In genomic region chr11:64850979-64851567, GRCh38 we compare ENCODE assay signal across 8 cellular contexts. TPM values are rescaled to one million over a fixed set of nuclear protein-coding genes. Genes with fewer than 3 reads are reported as not detected.
DNase-seq lines count a peak whose midpoint lies in the region; ATAC-seq, FAIRE-seq and TF ChIP-seq lines count a peak whose summit lies in the region.

No MANE protein-coding gene starts in this region.

- peak in 3 of 5 donors; percentile 52 to 84 (median 62) for DNase-seq in CD4-positive, alpha-beta memory T cell
- peak; percentile 49 for DNase-seq in activated CD4-positive, alpha-beta T cell treated with anti-CD3 and anti-CD28 coated beads, Interleukin-2, amount 10 ng/mL, durations not matched to agents 7 days and 5 days
- DNase-seq in lower lobe of right lung, result no peak
- no peak for DNase-seq in sciatic nerve (ENCODE audit: low spot score)
- no peak for DNase-seq in anterior cingulate cortex (lab: John Stamatoyannopoulos, UW)
- no peak for DNase-seq in urothelium cell line (ENCODE audit: low spot score)

- no peak for TF ChIP-seq CTCF in lower lobe of right lung (IDR thresholded peaks at IDR 0.05)

- no peaks in the 10 kb centered on the region for H3K9me3 Mint-ChIP-seq in CD4-positive, alpha-beta memory T cell
- no peaks in the 10 kb centered on the region for H3K9me3 Mint-ChIP-seq in activated CD4-positive, alpha-beta T cell treated with anti-CD3 and anti-CD28 coated beads, Interleukin-2, amount 10 ng/mL, durations not matched to agents 7 days and 5 days

- peaks cover 27% of the 10 kb centered on the region for H3K36me3 ChIP-seq in CD4-positive, alpha-beta memory T cell (ENCODE audit: insufficient read depth, low read length)
- peaks cover 16% of the 10 kb centered on the region for H3K36me3 ChIP-seq in lower lobe of right lung

- peak overlapping the region; percentile 70 for H3K27ac ChIP-seq in CD4-positive, alpha-beta memory T cell (ENCODE audit: low read depth, low read length)
- H3K27ac ChIP-seq in lower lobe of right lung, result peak overlapping the region; percentile 71

- intact Hi-C loops in CD4-positive, alpha-beta memory T cell (cut with micrococcal nuclease), result loop anchor here (1.0 kb wide), 2 partner anchors 8 to 27 kb away; partner anchors contain the start of gene EHD1
- intact Hi-C loops in lower lobe of right lung (cut with DNase I) (no loop called here), sciatic nerve (cut with DNase I) (no loop called here)

- no peaks in the 10 kb centered on the region for H3K27me3 ChIP-seq in CD4-positive, alpha-beta memory T cell (ENCODE audit: insufficient read depth, low read length)
- no peaks in the 10 kb centered on the region for H3K27me3 ChIP-seq in lower lobe of right lung (ENCODE audit: low read depth)

- peak overlapping the region; percentile 93 to 99 (median 94) for H3K27ac Mint-ChIP-seq in CD4-positive, alpha-beta memory T cell
- peak overlapping the region; percentile 88 for H3K27ac Mint-ChIP-seq in activated CD4-positive, alpha-beta T cell treated with anti-CD3 and anti-CD28 coated beads, Interleukin-2, amount 10 ng/mL, durations not matched to agents 7 days and 5 days

- H3K4me3 Mint-ChIP-seq in CD4-positive, alpha-beta memory T cell, result peak overlapping the region in 6 of 8 donors; percentile 13 to 83 (median 72)
- H3K4me3 Mint-ChIP-seq in activated CD4-positive, alpha-beta T cell treated with anti-CD3 and anti-CD28 coated beads, Interleukin-2, amount 10 ng/mL, durations not matched to agents 7 days and 5 days, result no peak overlapping the region

- H3K27me3 Mint-ChIP-seq in CD4-positive, alpha-beta memory T cell, result no peaks in the 10 kb centered on the region
- H3K27me3 Mint-ChIP-seq in activated CD4-positive, alpha-beta T cell treated with anti-CD3 and anti-CD28 coated beads, Interleukin-2, amount 10 ng/mL, durations not matched to agents 7 days and 5 days, result no peaks in the 10 kb centered on the region

- H3K4me3 ChIP-seq in CD4-positive, alpha-beta memory T cell (ENCODE audit: low read length in 2 of 2), result no peak overlapping the region
- H3K4me3 ChIP-seq in lower lobe of right lung, result no peak overlapping the region

- TF ChIP-seq POLR2A in GM19193 (IDR thresholded peaks at IDR 0.05; ENCODE audit: extremely low read depth, insufficient read depth, insufficient read length), result peak; percentile 36

- no peak for FAIRE-seq in urothelium cell line (lab: Jason Lieb, UNC)

- H3K4me1 ChIP-seq in CD4-positive, alpha-beta memory T cell (ENCODE audit: insufficient read depth, low read length), result peaks cover 90% of the 10 kb centered on the region
- H3K4me1 ChIP-seq in lower lobe of right lung, result peaks cover 93% of the 10 kb centered on the region

- peaks cover 52 to 89% (median 69%) of the 10 kb centered on the region in 4 donors for H3K4me1 Mint-ChIP-seq in CD4-positive, alpha-beta memory T cell
- H3K4me1 Mint-ChIP-seq in activated CD4-positive, alpha-beta T cell treated with anti-CD3 and anti-CD28 coated beads, Interleukin-2, amount 10 ng/mL, durations not matched to agents 7 days and 5 days, result peaks cover 83% of the 10 kb centered on the region

- no peaks in the 10 kb centered on the region for H3K9me3 ChIP-seq in CD4-positive, alpha-beta memory T cell (ENCODE audit: control insufficient read depth in 1 of 2, low read length in 2 of 2)
- no peaks in the 10 kb centered on the region for H3K9me3 ChIP-seq in lower lobe of right lung

- POLR2A ChIA-PET in CD4-positive, alpha-beta memory T cell (lab: Charles Lee; ENCODE audit: partially characterized antibody), result interaction anchor here (0.9 to 28.8 kb wide), 10 partner anchors 9 to 266 kb away, joined by 3 to 2105 read pairs (median 6); partner anchors contain the start of genes EHD1, MEN1, PPP2R5B and RASGRP2
- POLR2A ChIA-PET in activated CD4-positive, alpha-beta T cell treated with anti-CD3 and anti-CD28 coated beads, Interleukin-2, amount 10 ng/mL, durations not matched to agents 7 days and 5 days (lab: Charles Lee), result no interaction called here

- peak; percentile 68 for ATAC-seq in HG03097 (IDR thresholded peaks at IDR 0.05; ENCODE audit: low FRiP score, unreplicated experiment)
- no peak for ATAC-seq in lower lobe of right lung
- no peak for ATAC-seq in sciatic nerve

- CTCF ChIA-PET in CD4-positive, alpha-beta memory T cell (lab: Charles Lee; ENCODE audit: partially characterized antibody), result interaction anchor here (1.2 to 29.7 kb wide), 4 partner anchors 10 to 35 kb away, joined by 6 to 1245 read pairs (median 15); partner anchors contain the start of gene EHD1
- CTCF ChIA-PET in activated CD4-positive, alpha-beta T cell treated with anti-CD3 and anti-CD28 coated beads, Interleukin-2, amount 10 ng/mL, durations not matched to agents 7 days and 5 days (lab: Charles Lee), result interaction anchor here (0.8 to 32.1 kb wide), 4 partner anchors 8 to 35 kb away, joined by 3 to 732 read pairs (median 118); partner anchors contain the start of gene EHD1

- peaks cover 28 to 36% of the 10 kb centered on the region in 2 donors for H3K36me3 Mint-ChIP-seq in CD4-positive, alpha-beta memory T cell
- H3K36me3 Mint-ChIP-seq in activated CD4-positive, alpha-beta T cell treated with anti-CD3 and anti-CD28 coated beads, Interleukin-2, amount 10 ng/mL, durations not matched to agents 7 days and 5 days (ENCODE audit: low read depth), result peaks cover 41% of the 10 kb centered on the region

RNA-seq across cellular contexts. Expression of gene CDC42BPG, which starts 6.6 kb away (rescaled TPM):
- 1 to 10 TPM; 6.2 to 9.0 TPM for total RNA-seq in CD4-positive, alpha-beta memory T cell
- under 1 TPM in 1 of 2 donors, not detected in 1; 0.62 TPM for polyA plus RNA-seq in CD4-positive, alpha-beta memory T cell
- 1 to 10 TPM in 1 of 2 experiments, under 1 TPM in 1; 0.42 to 1.3 TPM for total RNA-seq in activated CD4-positive, alpha-beta T cell treated with anti-CD3 and anti-CD28 coated beads, Interleukin-2, amount 10 ng/mL, durations not matched to agents 7 days and 5 days
- total RNA-seq in lower lobe of right lung (16.3 TPM), sciatic nerve (0.58 TPM)

RNA-seq across cellular contexts. Expression of gene EHD1, which starts 27.3 kb away (rescaled TPM):
- total RNA-seq in CD4-positive, alpha-beta memory T cell, result 100 to 1,000 TPM; 268 to 279 TPM
- 100 to 1,000 TPM; 125 to 200 TPM for polyA plus RNA-seq in CD4-positive, alpha-beta memory T cell
- 100 to 1,000 TPM; 131 to 149 TPM for total RNA-seq in activated CD4-positive, alpha-beta T cell treated with anti-CD3 and anti-CD28 coated beads, Interleukin-2, amount 10 ng/mL, durations not matched to agents 7 days and 5 days
- total RNA-seq in lower lobe of right lung (73.4 TPM), sciatic nerve (64.5 TPM)

RNA-seq across cellular contexts. Expression of gene MEN1, which starts 40.7 kb away (rescaled TPM):
- 10 to 100 TPM; 41.3 to 42.7 TPM for total RNA-seq in CD4-positive, alpha-beta memory T cell
- 10 to 100 TPM; 22.4 to 42.1 TPM for polyA plus RNA-seq in CD4-positive, alpha-beta memory T cell
- total RNA-seq in activated CD4-positive, alpha-beta T cell treated with anti-CD3 and anti-CD28 coated beads, Interleukin-2, amount 10 ng/mL, durations not matched to agents 7 days and 5 days, result 10 to 100 TPM; 35.1 to 38.7 TPM
- total RNA-seq in lower lobe of right lung, result 22.7 TPM
- 17.7 TPM for total RNA-seq in sciatic nerve

RNA-seq across cellular contexts. Expression of gene MAP4K2, which starts 48.1 kb away (rescaled TPM):
- total RNA-seq in CD4-positive, alpha-beta memory T cell, result 100 to 1,000 TPM; 122 to 128 TPM
- polyA plus RNA-seq in CD4-positive, alpha-beta memory T cell, result 10 to 100 TPM; 32.3 to 57.2 TPM
- 10 to 100 TPM; 86.6 to 91.2 TPM for total RNA-seq in activated CD4-positive, alpha-beta T cell treated with anti-CD3 and anti-CD28 coated beads, Interleukin-2, amount 10 ng/mL, durations not matched to agents 7 days and 5 days
- total RNA-seq in lower lobe of right lung, result 29.1 TPM
- total RNA-seq in sciatic nerve, result 18.0 TPM

Comparison
In these comparisons a context has a peak if more than half of its experiments do, and no peak if none do; other contexts are left out.
1. DNase-seq: peak in CD4-positive, alpha-beta memory T cell (3 of 5) and activated CD4-positive, alpha-beta T cell treated with anti-CD3 and anti-CD28 coated beads, Interleukin-2, amount 10 ng/mL, durations not matched to agents 7 days and 5 days (single experiment); none in lower lobe of right lung (single experiment), sciatic nerve (single experiment), anterior cingulate cortex (0 of 58) and urothelium cell line (single experiment).